ENCODE assay signal across 8 cellular contexts in the genomic region with DNA sequence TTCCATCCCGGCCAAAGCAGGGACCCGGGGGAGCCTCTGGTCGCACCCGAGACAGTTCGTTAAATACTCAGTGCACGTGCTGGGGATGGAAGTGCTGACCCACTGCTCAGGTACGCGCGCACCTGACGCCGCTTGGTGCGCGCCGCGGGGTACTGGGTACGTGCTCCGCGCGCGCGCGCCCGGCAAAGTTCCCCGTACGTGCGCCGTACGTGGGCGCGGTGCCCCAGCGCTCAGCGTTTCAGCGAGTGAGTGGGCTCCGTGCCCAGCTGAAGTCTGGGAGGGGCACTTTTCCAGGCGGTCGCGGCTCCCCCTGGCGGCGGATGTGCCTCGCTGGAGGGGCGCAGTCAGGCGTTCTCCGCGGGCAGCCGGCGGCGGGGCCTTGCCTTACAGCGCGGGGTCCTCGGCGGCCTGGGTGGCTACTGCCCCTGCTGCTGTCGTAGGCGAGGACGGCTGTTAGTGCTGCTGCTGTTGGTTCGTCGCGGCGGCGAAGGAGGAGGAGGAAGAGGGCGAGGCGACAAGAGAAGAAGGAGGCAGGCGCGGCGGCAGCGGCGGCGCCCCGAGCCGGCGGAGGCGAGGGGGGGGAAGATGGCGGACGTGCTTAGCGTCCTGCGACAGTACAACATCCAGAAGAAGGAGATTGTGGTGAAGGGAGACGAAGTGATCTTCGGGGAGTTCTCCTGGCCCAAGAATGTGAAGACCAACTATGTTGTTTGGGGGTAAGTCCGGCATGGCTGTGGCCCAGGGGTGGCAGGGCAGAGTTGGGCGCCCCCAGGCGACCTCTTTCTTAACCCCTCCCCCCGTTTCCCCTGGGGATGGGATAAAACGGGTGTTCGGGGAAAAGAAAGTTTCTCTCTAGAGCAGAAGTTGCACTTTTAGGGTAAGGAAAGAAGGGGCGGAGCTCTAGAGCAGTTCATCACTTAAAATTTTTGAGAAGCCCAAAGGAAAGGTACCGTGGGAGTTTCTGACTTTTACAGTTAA. TPM values are rescaled to one million over a fixed set of nuclear protein-coding genes. Genes with fewer than 3 reads are reported as not detected.
DNase-seq lines count a peak whose midpoint lies in the region; ATAC-seq and TF ChIP-seq lines count a peak whose summit lies in the region.

Gene CDC73 (plus strand): TSS at position 416 of the 978 bp plus-strand sequence. CDS start 170 bp downstream, at position 586.

- peaks cover 4% of the 10 kb centered on the region for H3K36me3 Mint-ChIP-seq in chondrocyte (ENCODE audit: low read depth)

- H3K27me3 Mint-ChIP-seq in chondrocyte (ENCODE audit: low read depth) = no peaks in the 10 kb centered on the region

- peak; percentile 78 for DNase-seq in BJ (ENCODE audit: low read depth)
- peak; percentile 90 for DNase-seq in GM19238 (ENCODE audit: insufficient read length, low spot score)
- peak; percentile 94 for DNase-seq in NCI-H510A treated with DMSO at 0.1 percent for 48 hours (lab: John Stamatoyannopoulos, UW)
- peak; percentile 97 to 99 for DNase-seq in activated CD4-positive, alpha-beta T cell treated with anti-CD3 and anti-CD28 coated beads for 24 hours (ENCODE audit: low read depth in 2 of 2)
- peak; percentile 99 for DNase-seq in chondrocyte (ENCODE audit: low spot score)
- peak; percentile 99 to 100 for DNase-seq in stimulated activated CD4-positive, alpha-beta T cell treated with anti-CD3 and anti-CD28 coated beads, Interleukin-1b, Interleukin-23, amount 100 ng/mL, for 4 hours (ENCODE audit: low read depth in 2 of 2)

- H3K9me3 Mint-ChIP-seq in chondrocyte (ENCODE audit: low read depth) = no peaks in the 10 kb centered on the region

- peak; percentile 91 for ATAC-seq in HG03442 (IDR thresholded peaks at IDR 0.05; ENCODE audit: unreplicated experiment)

- H3K4me1 Mint-ChIP-seq in chondrocyte (ENCODE audit: low read depth) = peaks cover 36% of the 10 kb centered on the region

- H3K36me3 ChIP-seq in BJ (ENCODE audit: control insufficient read depth, insufficient read depth, low read length) = peaks cover 5% of the 10 kb centered on the region

- TF ChIP-seq CTCF in BJ (IDR thresholded peaks at IDR 0.05; ENCODE audit: insufficient read depth, low read depth, low read length) (peak; percentile 85), chondrocyte (IDR thresholded peaks at IDR 0.05) (peak; percentile 97)

- peak within 1 kb of the TSS; percentile 99 for H3K27ac Mint-ChIP-seq in chondrocyte (ENCODE audit: unreplicated experiment)

- H3K27me3 ChIP-seq in BJ (ENCODE audit: control insufficient read depth, insufficient read depth, low read length) = no peaks in the 10 kb centered on the region
- H3K27me3 ChIP-seq in layer of hippocampus (ENCODE audit: control insufficient read depth, insufficient read depth, low read length) = no peaks in the 10 kb centered on the region

- H3K4me3 Mint-ChIP-seq in chondrocyte (ENCODE audit: unreplicated experiment) = peak within 1 kb of the TSS; percentile 86

- peak within 1 kb of the TSS; percentile 93 for H3K27ac ChIP-seq in layer of hippocampus (ENCODE audit: low read depth, low read length)

- POLR2A ChIA-PET in BJ (lab: Charles Lee) = interaction anchor here (1.2 kb wide), 1 partner anchor 17 kb away, joined by 9 read pairs; the partner anchor contains the start of gene GLRX2

- CTCF ChIA-PET in BJ (lab: Yijun Ruan, JAX) = interaction anchor here (0.6 to 2.0 kb wide), 16 partner anchors 9 to 1272 kb away, joined by 3 to 9 read pairs (median 3); partner anchors contain the start of gene GLRX2

- peak within 1 kb of the TSS; percentile 93 for H3K4me3 ChIP-seq in BJ (ENCODE audit: low read depth, low read length)

RNA-seq across cellular contexts. Expression of gene CDC73, which starts in this region (rescaled TPM):
- polyA plus RNA-seq in BJ (2011; rRNA removed) = 16.1 and 39.6 TPM in 2 replicates
- polyA minus RNA-seq in BJ (2011; rRNA and poly(A)+ RNA removed) = 14.2 and 21.0 TPM in 2 replicates
- total RNA-seq in chondrocyte = 63.2 to 80.7 TPM (median 69.4 TPM) in 3 replicates

Comparison
In these comparisons a context has a peak if more than half of its experiments do, and no peak if none do; other contexts are left out.
1. Peak in every context shown above with its lines: DNase-seq, ATAC-seq, H3K4me3 ChIP-seq and H3K27ac ChIP-seq.